21 cellular contexts compared by ENCODE assay signal in genomic region chr21:29430030-29430429, GRCh38.
"Had no signal": no experiment of that assay in that cellular context is flagged by ENCODE, and none has a peak within 500 bp of the region (broad histone marks: within the 10 kb centered on the region; RNA-seq: fewer than 3 reads in every experiment).

No MANE protein-coding gene starts in this region.

- H2AFZ ChIP-seq: parathyroid adenoma had no signal

- H3K4me3 ChIP-seq: coronary artery, lung, sigmoid colon, thoracic aorta, tibial nerve, upper lobe of left lung had no signal

- H3K9me3 Mint-ChIP-seq: effector memory CD8-positive, alpha-beta T cell; immature natural killer cell; memory B cell; nephron progenitor cell; stimulated activated memory B cell treated with anti-CD40 and anti-IgM and Interleukin-4, amounts not matched to agents 10 μg/mL and 1 μg/mL and 100 μg/mL, for 72 hours had no signal

- H3K27ac ChIP-seq: coronary artery, neutrophil, parathyroid adenoma, sigmoid colon, thoracic aorta, tibial nerve, upper lobe of left lung had no signal

- DNase-seq: dermis blood vessel endothelial cell; effector memory CD8-positive, alpha-beta T cell; hypothalamus; immature natural killer cell; naive thymus-derived CD8-positive, alpha-beta T cell; right cardiac atrium; sigmoid colon; stimulated activated CD4-positive, alpha-beta T cell treated with anti-CD3 and anti-CD28 coated beads, Interleukin-4, amount 100 ng/mL, for 4 hours; stimulated activated naive CD8-positive, alpha-beta T cell treated with anti-CD3 and anti-CD28 coated beads, Interleukin-15, Interleukin-2, amounts not matched to agents 100 U/mL and 50 U/mL, for 24 hours; upper lobe of left lung had no signal

- H3K27me3 Mint-ChIP-seq: effector memory CD8-positive, alpha-beta T cell; memory B cell; naive thymus-derived CD8-positive, alpha-beta T cell; progenitor cell of endocrine pancreas; stimulated activated memory B cell treated with anti-CD40 and anti-IgM and Interleukin-4, amounts not matched to agents 10 μg/mL and 1 μg/mL and 100 μg/mL, for 72 hours had no signal

- H3K27ac Mint-ChIP-seq: effector memory CD8-positive, alpha-beta T cell; immature natural killer cell; memory B cell; progenitor cell of endocrine pancreas; stimulated activated memory B cell treated with anti-CD40 and anti-IgM and Interleukin-4, amounts not matched to agents 10 μg/mL and 1 μg/mL and 100 μg/mL, for 72 hours had no signal

- H3K27me3 ChIP-seq: neutrophil, sigmoid colon, tibial nerve, upper lobe of left lung had no signal

- H3K9ac ChIP-seq: parathyroid adenoma had no signal

- H3K4me1 ChIP-seq: parathyroid adenoma, sigmoid colon, tibial nerve, upper lobe of left lung had no signal

- H3K9me3 ChIP-seq: neutrophil, sigmoid colon, thoracic aorta, tibial nerve, upper lobe of left lung had no signal

- ATAC-seq: effector memory CD8-positive, alpha-beta T cell; left lobe of liver; naive thymus-derived CD8-positive, alpha-beta T cell; right cardiac atrium; stimulated activated memory B cell treated with anti-CD40 and anti-IgM and Interleukin-4, amounts not matched to agents 10 μg/mL and 1 μg/mL and 100 μg/mL, for 72 hours; stimulated activated naive CD8-positive, alpha-beta T cell treated with anti-CD3 and anti-CD28 coated beads, Interleukin-15, Interleukin-2, amounts not matched to agents 100 U/mL and 50 U/mL, for 24 hours had no signal

- H3K4me3 Mint-ChIP-seq: effector memory CD8-positive, alpha-beta T cell; immature natural killer cell; memory B cell; naive thymus-derived CD8-positive, alpha-beta T cell; nephron progenitor cell; stimulated activated memory B cell treated with anti-CD40 and anti-IgM and Interleukin-4, amounts not matched to agents 10 μg/mL and 1 μg/mL and 100 μg/mL, for 72 hours had no signal

- H3K36me3 ChIP-seq: neutrophil, sigmoid colon, thoracic aorta, tibial nerve, upper lobe of left lung had no signal
